In genomic region chr4:73912191-73912590, GRCh38 we compare ENCODE assay signal across 37 cellular contexts. TPM values are rescaled to one million over a fixed set of nuclear protein-coding genes. Genes with fewer than 3 reads are reported as not detected.
"Had no signal": no experiment of that assay in that cellular context is flagged by ENCODE, and none has a peak within 500 bp of the region (broad histone marks: within the 10 kb centered on the region; RNA-seq: fewer than 3 reads in every experiment).

No MANE protein-coding gene starts in this region.

- H3K9me3 ChIP-seq: esophagus muscularis mucosa, gastrocnemius medialis, heart left ventricle had no signal

- H3K36me3 Mint-ChIP-seq: activated CD4-positive, alpha-beta memory T cell treated with anti-CD3 and anti-CD28 coated beads for 36 hours; activated naive CD4-positive, alpha-beta T cell treated with anti-CD3 and anti-CD28 coated beads, Interleukin-2, amount 10 ng/mL, durations not matched to agents 7 days and 5 days; activated naive CD4-positive, alpha-beta T cell treated with anti-CD3 and anti-CD28 coated beads, Interleukin-2, amount 50 U/mL, for 72 hours had no signal

- H3K27ac Mint-ChIP-seq: activated B cell treated with CpG ODN at 0.5 μM for 24 hours; activated CD4-positive, alpha-beta memory T cell treated with anti-CD3 and anti-CD28 coated beads for 36 hours; activated CD4-positive, alpha-beta T cell treated with anti-CD3 and anti-CD28 coated beads for 36 hours; activated CD4-positive, alpha-beta T cell treated with anti-CD3 and anti-CD28 coated beads, Interleukin-2, amount 10 ng/mL, durations not matched to agents 24 days and 14 days; activated naive CD4-positive, alpha-beta T cell treated with anti-CD3 and anti-CD28 coated beads, Interleukin-2, amount 10 ng/mL, durations not matched to agents 7 days and 5 days; activated naive CD4-positive, alpha-beta T cell treated with anti-CD3 and anti-CD28 coated beads, Interleukin-2, amount 50 U/mL, for 72 hours; activated T-cell treated with anti-CD3 and anti-CD28 coated beads, Interleukin-2, amount 50 U/mL, for 24 hours; activated T-cell treated with anti-CD3 and anti-CD28 coated beads, Interleukin-2, amount 50 U/mL, for 72 hours; dendritic cell treated with granulocyte-macrophage colony-stimulating factor and Interleukin-4, amounts not matched to agents 40 ng/mL and 50 ng/mL, for 4 days; endodermal cell; T-helper 17 cell; T-helper 2 cell treated with Interferon-gamma antibody and Interleukin-4, amounts not matched to agents 5 μg/mL and 100 μg/mL, for 36 hours had no signal

- ATAC-seq: activated CD4-positive, alpha-beta T cell treated with anti-CD3 and anti-CD28 coated beads for 36 hours; activated naive CD4-positive, alpha-beta T cell treated with anti-CD3 and anti-CD28 coated beads, Interleukin-2, amount 50 U/mL, for 72 hours; activated T-cell treated with anti-CD3 and anti-CD28 coated beads, Interleukin-2, amount 50 U/mL, for 72 hours; foreskin keratinocyte; gastrocnemius medialis; heart left ventricle; T-helper 17 cell had no signal

- DNase-seq: activated B cell treated with CpG ODN at 0.5 μM for 24 hours; activated CD4-positive, alpha-beta memory T cell treated with anti-CD3 and anti-CD28 coated beads for 36 hours; activated CD4-positive, alpha-beta T cell treated with anti-CD3 and anti-CD28 coated beads for 36 hours; activated CD4-positive, alpha-beta T cell treated with anti-CD3 and anti-CD28 coated beads, Interleukin-2, amount 10 ng/mL, durations not matched to agents 24 days and 14 days; activated CD4-positive, CD25-positive, alpha-beta regulatory T cell treated with anti-CD3 and anti-CD28 coated beads, Interleukin-2, amount 50 U/mL, for 72 hours; activated CD8-positive, alpha-beta memory T cell treated with anti-CD3 and anti-CD28 coated beads, Interleukin-2, amount 50 U/mL, for 48 hours; activated gamma-delta T cell; activated naive CD4-positive, alpha-beta T cell; activated naive CD4-positive, alpha-beta T cell treated with anti-CD3 and anti-CD28 coated beads, Interleukin-2, amount 10 ng/mL, durations not matched to agents 7 days and 5 days; activated T-cell treated with anti-CD3 and anti-CD28 coated beads for 4 hours; activated T-cell treated with anti-CD3 and anti-CD28 coated beads, Interleukin-2, amount 50 U/mL, for 24 hours; activated T-cell treated with anti-CD3 and anti-CD28 coated beads, Interleukin-2, amount 50 U/mL, for 72 hours; amniotic stem cell; anterior cingulate cortex; brain microvascular endothelial cell; dorsolateral prefrontal cortex; effector memory CD4-positive, alpha-beta T cell; endodermal cell; erythroblast; foreskin keratinocyte; gastrocnemius medialis; glutamatergic neuron; heart left ventricle; T-helper 1 cell; T-helper 17 cell; T1000; WERI-Rb-1 had no signal

- H3K27me3 ChIP-seq: brain microvascular endothelial cell, esophagus muscularis mucosa, foreskin keratinocyte, gastrocnemius medialis, heart left ventricle had no signal

- H3K9me3 Mint-ChIP-seq: activated B cell treated with CpG ODN at 0.5 μM for 24 hours; activated CD4-positive, alpha-beta memory T cell treated with anti-CD3 and anti-CD28 coated beads for 36 hours; activated CD4-positive, alpha-beta T cell treated with anti-CD3 and anti-CD28 coated beads, Interleukin-2, amount 10 ng/mL, durations not matched to agents 24 days and 14 days; activated naive CD4-positive, alpha-beta T cell treated with anti-CD3 and anti-CD28 coated beads, Interleukin-2, amount 10 ng/mL, durations not matched to agents 7 days and 5 days; activated naive CD4-positive, alpha-beta T cell treated with anti-CD3 and anti-CD28 coated beads, Interleukin-2, amount 50 U/mL, for 72 hours; activated T-cell treated with anti-CD3 and anti-CD28 coated beads, Interleukin-2, amount 50 U/mL, for 24 hours; activated T-cell treated with anti-CD3 and anti-CD28 coated beads, Interleukin-2, amount 50 U/mL, for 72 hours; central memory CD8-positive, alpha-beta T cell; dendritic cell treated with granulocyte-macrophage colony-stimulating factor and Interleukin-4, amounts not matched to agents 40 ng/mL and 50 ng/mL, for 4 days; T-helper 2 cell treated with Interferon-gamma antibody and Interleukin-4, amounts not matched to agents 5 μg/mL and 100 μg/mL, for 36 hours had no signal

- H3K27ac ChIP-seq: brain microvascular endothelial cell, coronary artery, dorsolateral prefrontal cortex, esophagus muscularis mucosa, foreskin keratinocyte, gastrocnemius medialis, heart left ventricle, WERI-Rb-1 had no signal

- H3K4me1 ChIP-seq: esophagus muscularis mucosa, gastrocnemius medialis, heart left ventricle had no signal

- H3K4me1 Mint-ChIP-seq: activated B cell treated with CpG ODN at 0.5 μM for 24 hours; activated CD4-positive, alpha-beta T cell treated with anti-CD3 and anti-CD28 coated beads for 36 hours; activated CD4-positive, alpha-beta T cell treated with anti-CD3 and anti-CD28 coated beads, Interleukin-2, amount 10 ng/mL, durations not matched to agents 24 days and 14 days; activated naive CD4-positive, alpha-beta T cell treated with anti-CD3 and anti-CD28 coated beads, Interleukin-2, amount 10 ng/mL, durations not matched to agents 7 days and 5 days; central memory CD8-positive, alpha-beta T cell; T-helper 17 cell had no signal

- H3K4me3 Mint-ChIP-seq: activated B cell treated with CpG ODN at 0.5 μM for 24 hours; activated CD4-positive, alpha-beta memory T cell treated with anti-CD3 and anti-CD28 coated beads for 36 hours; activated CD4-positive, alpha-beta T cell treated with anti-CD3 and anti-CD28 coated beads for 36 hours; activated CD4-positive, alpha-beta T cell treated with anti-CD3 and anti-CD28 coated beads, Interleukin-2, amount 10 ng/mL, durations not matched to agents 24 days and 14 days; activated naive CD4-positive, alpha-beta T cell treated with anti-CD3 and anti-CD28 coated beads, Interleukin-2, amount 10 ng/mL, durations not matched to agents 7 days and 5 days; activated T-cell treated with anti-CD3 and anti-CD28 coated beads, Interleukin-2, amount 50 U/mL, for 24 hours; activated T-cell treated with anti-CD3 and anti-CD28 coated beads, Interleukin-2, amount 50 U/mL, for 72 hours; central memory CD8-positive, alpha-beta T cell; dendritic cell treated with granulocyte-macrophage colony-stimulating factor and Interleukin-4, amounts not matched to agents 40 ng/mL and 50 ng/mL, for 4 days; endodermal cell; T-helper 17 cell; T-helper 2 cell treated with Interferon-gamma antibody and Interleukin-4, amounts not matched to agents 5 μg/mL and 100 μg/mL, for 36 hours had no signal

- H3K36me3 ChIP-seq: brain microvascular endothelial cell, esophagus muscularis mucosa, gastrocnemius medialis, heart left ventricle, WERI-Rb-1 had no signal

- H3K27me3 Mint-ChIP-seq: activated B cell treated with CpG ODN at 0.5 μM for 24 hours; activated CD4-positive, alpha-beta memory T cell treated with anti-CD3 and anti-CD28 coated beads for 36 hours; activated CD4-positive, alpha-beta T cell treated with anti-CD3 and anti-CD28 coated beads for 36 hours; activated CD4-positive, alpha-beta T cell treated with anti-CD3 and anti-CD28 coated beads, Interleukin-2, amount 10 ng/mL, durations not matched to agents 24 days and 14 days; activated naive CD4-positive, alpha-beta T cell treated with anti-CD3 and anti-CD28 coated beads, Interleukin-2, amount 10 ng/mL, durations not matched to agents 7 days and 5 days; activated T-cell treated with anti-CD3 and anti-CD28 coated beads, Interleukin-2, amount 50 U/mL, for 24 hours; central memory CD8-positive, alpha-beta T cell; dendritic cell treated with granulocyte-macrophage colony-stimulating factor and Interleukin-4, amounts not matched to agents 40 ng/mL and 50 ng/mL, for 4 days; T-helper 17 cell had no signal

- H3K4me3 ChIP-seq: coronary artery, dorsolateral prefrontal cortex, esophagus muscularis mucosa, gastrocnemius medialis, heart left ventricle had no signal

RNA-seq across cellular contexts. Expression of gene CXCL1, which starts 43.0 kb away (rescaled TPM):
- total RNA-seq: activated B cell treated with CpG ODN at 0.5 μM for 24 hours; activated CD4-positive, alpha-beta memory T cell treated with anti-CD3 and anti-CD28 coated beads for 36 hours; activated CD4-positive, alpha-beta T cell treated with anti-CD3 and anti-CD28 coated beads for 36 hours; activated CD4-positive, alpha-beta T cell treated with anti-CD3 and anti-CD28 coated beads, Interleukin-2, amount 10 ng/mL, durations not matched to agents 24 days and 14 days; activated naive CD4-positive, alpha-beta T cell treated with anti-CD3 and anti-CD28 coated beads, Interleukin-2, amount 50 U/mL, for 72 hours; activated T-cell treated with anti-CD3 and anti-CD28 coated beads, Interleukin-2, amount 50 U/mL, for 72 hours had no signal

RNA-seq across cellular contexts. Expression of gene PF4V1, which starts 59.1 kb away (rescaled TPM):
- total RNA-seq: activated B cell treated with CpG ODN at 0.5 μM for 24 hours; activated CD4-positive, alpha-beta memory T cell treated with anti-CD3 and anti-CD28 coated beads for 36 hours; activated CD4-positive, alpha-beta T cell treated with anti-CD3 and anti-CD28 coated beads for 36 hours; activated CD4-positive, alpha-beta T cell treated with anti-CD3 and anti-CD28 coated beads, Interleukin-2, amount 10 ng/mL, durations not matched to agents 24 days and 14 days; activated naive CD4-positive, alpha-beta T cell treated with anti-CD3 and anti-CD28 coated beads, Interleukin-2, amount 50 U/mL, for 72 hours; activated T-cell treated with anti-CD3 and anti-CD28 coated beads, Interleukin-2, amount 50 U/mL, for 72 hours; astrocyte; cardiac septum; cerebellum; dorsolateral prefrontal cortex; endodermal cell; esophagus muscularis mucosa; foreskin keratinocyte; gastrocnemius medialis had no signal
- polyA plus RNA-seq: adipose tissue, foreskin keratinocyte, heart left ventricle had no signal
